ENCODE assay signal across 24 cellular contexts in genomic region chr15:63357061-63357460, GRCh38. TPM values are rescaled to one million over a fixed set of nuclear protein-coding genes. Genes with fewer than 3 reads are reported as not detected.
"Had no signal": no experiment of that assay in that cellular context is flagged by ENCODE, and none has a peak within 500 bp of the region (broad histone marks: within the 10 kb centered on the region; RNA-seq: fewer than 3 reads in every experiment).

No MANE protein-coding gene starts in this region.

- H3K4me1 ChIP-seq: foreskin keratinocyte, lower lobe of right lung, uterus had no signal

- H3K27me3 ChIP-seq: foreskin keratinocyte, heart left ventricle, spleen, uterus had no signal

- H3K36me3 Mint-ChIP-seq: activated CD8-positive, alpha-beta memory T cell treated with anti-CD3 and anti-CD28 coated beads, Interleukin-2, amount 10 ng/mL, durations not matched to agents 7 days and 5 days; activated naive CD4-positive, alpha-beta T cell treated with anti-CD3 and anti-CD28 coated beads, Interleukin-2, amount 50 U/mL, for 72 hours; natural killer cell treated with Interleukin-12 subunit alpha and Interleukin-12 subunit beta and Interleukin-15 and Interleukin-18, amount 100 ng/mL, for 72 hours had no signal

- H3K4me3 ChIP-seq: coronary artery, heart left ventricle, lower lobe of right lung, spleen, uterus had no signal

- H3K9me3 Mint-ChIP-seq: activated naive CD4-positive, alpha-beta T cell treated with anti-CD3 and anti-CD28 coated beads, Interleukin-2, amount 50 U/mL, for 72 hours; activated T-cell treated with anti-CD3 and anti-CD28 coated beads, Interleukin-2, amount 50 U/mL, for 72 hours; endodermal cell; natural killer cell treated with Interleukin-12 subunit alpha and Interleukin-12 subunit beta and Interleukin-15 and Interleukin-18, amount 100 ng/mL, for 72 hours had no signal

- DNase-seq: activated CD4-positive, alpha-beta T cell treated with anti-CD3 and anti-CD28 coated beads, Interleukin-2, amount 50 U/mL, for 1 hour; activated CD8-positive, alpha-beta memory T cell treated with anti-CD3 and anti-CD28 coated beads, Interleukin-2, amount 10 ng/mL, durations not matched to agents 7 days and 5 days; activated CD8-positive, alpha-beta T cell treated with anti-CD3 and anti-CD28 coated beads, Interleukin-2, amount 10 ng/mL, durations not matched to agents 7 days and 5 days; activated naive CD4-positive, alpha-beta T cell; activated T-cell treated with anti-CD3 and anti-CD28 coated beads, Interleukin-2, amount 50 U/mL, for 72 hours; cerebellar nuclear complex; endodermal cell; foreskin keratinocyte; heart left ventricle; kidney glomerular epithelial cell; lower lobe of right lung; mesendoderm; right cardiac atrium; spleen; stimulated activated naive CD4-positive, alpha-beta T cell; T-helper 2 cell; uterus had no signal

- H3K36me3 ChIP-seq: heart left ventricle, lower lobe of right lung, spleen, uterus had no signal

- H3K27ac Mint-ChIP-seq: activated CD8-positive, alpha-beta memory T cell treated with anti-CD3 and anti-CD28 coated beads, Interleukin-2, amount 10 ng/mL, durations not matched to agents 7 days and 5 days; activated CD8-positive, alpha-beta T cell treated with anti-CD3 and anti-CD28 coated beads, Interleukin-2, amount 10 ng/mL, durations not matched to agents 7 days and 5 days; activated naive CD4-positive, alpha-beta T cell treated with anti-CD3 and anti-CD28 coated beads, Interleukin-2, amount 50 U/mL, for 72 hours; activated T-cell treated with anti-CD3 and anti-CD28 coated beads, Interleukin-2, amount 50 U/mL, for 72 hours; endodermal cell; natural killer cell treated with Interleukin-12 subunit alpha and Interleukin-12 subunit beta and Interleukin-15 and Interleukin-18, amount 100 ng/mL, for 72 hours; type B pancreatic cell had no signal

- ATAC-seq: activated CD8-positive, alpha-beta memory T cell treated with anti-CD3 and anti-CD28 coated beads, Interleukin-2, amount 10 ng/mL, durations not matched to agents 7 days and 5 days; activated CD8-positive, alpha-beta T cell treated with anti-CD3 and anti-CD28 coated beads, Interleukin-2, amount 10 ng/mL, durations not matched to agents 7 days and 5 days; activated naive CD4-positive, alpha-beta T cell treated with anti-CD3 and anti-CD28 coated beads, Interleukin-2, amount 50 U/mL, for 72 hours; activated T-cell treated with anti-CD3 and anti-CD28 coated beads, Interleukin-2, amount 50 U/mL, for 72 hours; foreskin keratinocyte; heart left ventricle; left lobe of liver; lower lobe of right lung; natural killer cell treated with Interleukin-12 subunit alpha and Interleukin-12 subunit beta and Interleukin-15 and Interleukin-18, amount 100 ng/mL, for 72 hours; right cardiac atrium; SK-N-SH treated with all-trans-retinoic acid at 6 μM for 48 hours had no signal

- H3K27ac ChIP-seq: coronary artery, foreskin keratinocyte, heart left ventricle, lower lobe of right lung, spleen, uterus had no signal

- H3K4me3 Mint-ChIP-seq: activated CD8-positive, alpha-beta memory T cell treated with anti-CD3 and anti-CD28 coated beads, Interleukin-2, amount 10 ng/mL, durations not matched to agents 7 days and 5 days; activated CD8-positive, alpha-beta T cell treated with anti-CD3 and anti-CD28 coated beads, Interleukin-2, amount 10 ng/mL, durations not matched to agents 7 days and 5 days; activated T-cell treated with anti-CD3 and anti-CD28 coated beads, Interleukin-2, amount 50 U/mL, for 72 hours; endodermal cell; natural killer cell treated with Interleukin-12 subunit alpha and Interleukin-12 subunit beta and Interleukin-15 and Interleukin-18, amount 100 ng/mL, for 72 hours; type B pancreatic cell had no signal

- H3K4me1 Mint-ChIP-seq: activated CD8-positive, alpha-beta memory T cell treated with anti-CD3 and anti-CD28 coated beads, Interleukin-2, amount 10 ng/mL, durations not matched to agents 7 days and 5 days had no signal

- H3K9me3 ChIP-seq: lower lobe of right lung, spleen, uterus had no signal

RNA-seq across cellular contexts. Expression of gene CA12, which starts 24.6 kb away (rescaled TPM):
- total RNA-seq: activated CD8-positive, alpha-beta T cell treated with anti-CD3 and anti-CD28 coated beads, Interleukin-2, amount 10 ng/mL, durations not matched to agents 7 days and 5 days; mononuclear cell; natural killer cell treated with Interleukin-12 subunit alpha and Interleukin-12 subunit beta and Interleukin-15 and Interleukin-18, amount 100 ng/mL, for 72 hours had no signal
